In genomic region chr4:128315756-128316520, GRCh38 we compare ENCODE assay signal across 1 cellular context.
TF ChIP-seq lines count a peak whose summit lies in the region.

No MANE protein-coding gene starts in this region.

TF ChIP-seq in IMR-90, 13 proteins besides CTCF, POLR2A, EP300 and RAD21:
- TF ChIP-seq RFX5 (IDR thresholded peaks at IDR 0.05; ENCODE audit: low read depth, low read length), result no peak
- no peak for TF ChIP-seq MAFK (IDR thresholded peaks at IDR 0.05; ENCODE audit: low read depth, low read length)
- TF ChIP-seq, protein P1, sequence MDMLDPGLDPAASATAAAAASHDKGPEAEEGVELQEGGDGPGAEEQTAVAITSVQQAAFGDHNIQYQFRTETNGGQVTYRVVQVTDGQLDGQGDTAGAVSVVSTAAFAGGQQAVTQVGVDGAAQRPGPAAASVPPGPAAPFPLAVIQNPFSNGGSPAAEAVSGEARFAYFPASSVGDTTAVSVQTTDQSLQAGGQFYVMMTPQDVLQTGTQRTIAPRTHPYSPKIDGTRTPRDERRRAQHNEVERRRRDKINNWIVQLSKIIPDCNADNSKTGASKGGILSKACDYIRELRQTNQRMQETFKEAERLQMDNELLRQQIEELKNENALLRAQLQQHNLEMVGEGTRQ (IDR thresholded peaks at IDR 0.05; ENCODE audit: low read depth, low read length), result no peak
- TF ChIP-seq MAZ (IDR thresholded peaks at IDR 0.05; ENCODE audit: borderline replicate concordance, low read depth, low read length), result no peak
- no peak for TF ChIP-seq NFE2L2 (IDR thresholded peaks at IDR 0.05; ENCODE audit: low read depth, low read length)
- no peak for TF ChIP-seq MXI1 (IDR thresholded peaks at IDR 0.05; ENCODE audit: borderline replicate concordance, low read depth, low read length)
- no peak for TF ChIP-seq RCOR1 (IDR thresholded peaks at IDR 0.05; ENCODE audit: insufficient replicate concordance, low read length)
- TF ChIP-seq, protein P2, sequence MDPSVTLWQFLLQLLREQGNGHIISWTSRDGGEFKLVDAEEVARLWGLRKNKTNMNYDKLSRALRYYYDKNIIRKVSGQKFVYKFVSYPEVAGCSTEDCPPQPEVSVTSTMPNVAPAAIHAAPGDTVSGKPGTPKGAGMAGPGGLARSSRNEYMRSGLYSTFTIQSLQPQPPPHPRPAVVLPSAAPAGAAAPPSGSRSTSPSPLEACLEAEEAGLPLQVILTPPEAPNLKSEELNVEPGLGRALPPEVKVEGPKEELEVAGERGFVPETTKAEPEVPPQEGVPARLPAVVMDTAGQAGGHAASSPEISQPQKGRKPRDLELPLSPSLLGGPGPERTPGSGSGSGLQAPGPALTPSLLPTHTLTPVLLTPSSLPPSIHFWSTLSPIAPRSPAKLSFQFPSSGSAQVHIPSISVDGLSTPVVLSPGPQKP (IDR thresholded peaks at IDR 0.05; ENCODE audit: borderline replicate concordance, low read depth, low read length), result no peak
- no peak for TF ChIP-seq FOS (IDR thresholded peaks at IDR 0.05; ENCODE audit: low read depth, low read length)
- TF ChIP-seq SMC3 (IDR thresholded peaks at IDR 0.05; ENCODE audit: low read depth, low read length), result no peak
- no peak for TF ChIP-seq CEBPB (IDR thresholded peaks at IDR 0.05; ENCODE audit: low read depth, low read length)
- TF ChIP-seq CHD1 (IDR thresholded peaks at IDR 0.05; ENCODE audit: low read depth, low read length), result no peak
- no peak for TF ChIP-seq BHLHE40 (IDR thresholded peaks at IDR 0.05; ENCODE audit: low read depth, low read length)
TF ChIP-seq in IMR-90: peak in this region for 0.
